ENCODE assay signal across 18 cellular contexts in genomic region chr3:107085261-107085660, GRCh38.
DNase-seq lines count a peak whose midpoint lies in the region; ATAC-seq and TF ChIP-seq lines count a peak whose summit lies in the region.
"Had no signal": no experiment of that assay in that cellular context is flagged by ENCODE, and none has a peak within 500 bp of the region (broad histone marks: within the 10 kb centered on the region; RNA-seq: fewer than 3 reads in every experiment).

No MANE protein-coding gene starts in this region.

- H2BK5ac ChIP-seq in trophoblast cell (ENCODE audit: low read depth, low read length, poor library complexity), result no peak overlapping the region

- peak overlapping the region; percentile 43 for H3K9ac ChIP-seq in trophoblast cell (ENCODE audit: low read length)

- H4K12ac ChIP-seq in trophoblast cell (ENCODE audit: low read depth, low read length), result no peak overlapping the region

- no peak overlapping the region for H4K8ac ChIP-seq in trophoblast cell (ENCODE audit: low read depth, low read length)

- H3K18ac ChIP-seq in trophoblast cell (ENCODE audit: low read length), result no peak overlapping the region

- H3K27ac ChIP-seq in PC-9 (no peak overlapping the region), trophoblast cell (ENCODE audit: low read depth, low read length) (no peak overlapping the region), caudate nucleus (ENCODE audit: low read depth, low read length) (no peak overlapping the region)
- H3K27ac ChIP-seq: A549, RWPE1, SJCRH30 had no signal

- CTCF ChIA-PET in PC-9 (lab: Charles Lee), result no interaction called here

- H2BK120ac ChIP-seq in trophoblast cell (ENCODE audit: insufficient read depth, low read length, poor library complexity), result no peak overlapping the region

- no peak overlapping the region for H4K91ac ChIP-seq in trophoblast cell (ENCODE audit: low read depth, low read length)

- peak; percentile 29 for DNase-seq in ELR (ENCODE audit: low read depth)
- DNase-seq in PC-9, result no peak
- peak; percentile 51 for DNase-seq in fibroblast of mammary gland (ENCODE audit: low read depth)
- DNase-seq in trophoblast cell, result no peak
- DNase-seq in activated naive CD8-positive, alpha-beta T cell treated with anti-CD3 and anti-CD28 coated beads, Interleukin-2, amount 50 U/mL, for 24 hours, result no peak
- no peak for DNase-seq in caudate nucleus (lab: John Stamatoyannopoulos, UW)
- DNase-seq: COR-L47, DMS153, GOT3, Karpas-422, NCI-H146, NCI-H226, NCI-H526 treated with DMSO at 0.1 percent for 48 hours, SJCRH30 had no signal

- intact Hi-C loops in PC-9 (cut with micrococcal nuclease; ENCODE audit: unreplicated experiment), result no loop called here

- no peaks in the 10 kb centered on the region for H4K20me1 ChIP-seq in PC-9 (ENCODE audit: insufficient read depth)

- no peak overlapping the region for H3K14ac ChIP-seq in trophoblast cell (ENCODE audit: low read length)

- no peaks in the 10 kb centered on the region for H3K79me1 ChIP-seq in trophoblast cell (ENCODE audit: low read length)

- no peaks in the 10 kb centered on the region for H3K36me3 ChIP-seq in PC-9 (ENCODE audit: low read depth)
- H3K36me3 ChIP-seq in trophoblast cell (ENCODE audit: control insufficient read depth in 1 of 2, insufficient read depth in 2 of 2, low read length in 2 of 2), result no peaks in the 10 kb centered on the region
- H3K36me3 ChIP-seq: SJCRH30 had no signal

- no peak overlapping the region for H3K4ac ChIP-seq in trophoblast cell (ENCODE audit: low read depth, low read length)

- H2BK12ac ChIP-seq in trophoblast cell (ENCODE audit: low read length), result no peak overlapping the region

- H3K9me3 ChIP-seq in PC-9 (ENCODE audit: insufficient read depth, low read depth) (no peaks in the 10 kb centered on the region), trophoblast cell (ENCODE audit: insufficient read depth, low read depth, low read length) (no peaks in the 10 kb centered on the region)
- H3K9me3 ChIP-seq: A549, SJCRH30 had no signal

- H3K27me3 ChIP-seq in PC-9 (ENCODE audit: insufficient read depth, low read depth) (no peaks in the 10 kb centered on the region), trophoblast cell (ENCODE audit: insufficient read depth, low read length) (no peaks in the 10 kb centered on the region)
- H3K27me3 ChIP-seq: SJCRH30 had no signal

- no TSS peak for BruUV-seq in PC-9 (replicated peaks; lab: Mats Ljungman, UMichigan)

- WGBS in trophoblast cell (ENCODE audit: extremely low coverage, insufficient coverage, insufficient read length), result no CpG with 5 or more reads among the region's 3 CpGs

- H2AFZ ChIP-seq in PC-9, result 0 out of 2 replicates have a peak overlapping the region, but pooled peaks have one; percentile 10
- H2AFZ ChIP-seq in trophoblast cell (ENCODE audit: insufficient read depth, low read length, poor library complexity), result no peak overlapping the region

- POLR2A ChIA-PET in PC-9 (lab: Charles Lee; ENCODE audit: unreplicated experiment), result no interaction called here

- no peaks in the 10 kb centered on the region for H3F3A ChIP-seq in PC-9 (ENCODE audit: insufficient read depth, low read depth)

- no peak overlapping the region for H3K23ac ChIP-seq in trophoblast cell (ENCODE audit: low read length)

- H3K36me3 Mint-ChIP-seq in activated naive CD8-positive, alpha-beta T cell treated with anti-CD3 and anti-CD28 coated beads, Interleukin-2, amount 50 U/mL, for 24 hours (ENCODE audit: low read depth), result no peaks in the 10 kb centered on the region
- H3K36me3 Mint-ChIP-seq: CD14-positive monocyte had no signal

- H3K27ac Mint-ChIP-seq in activated naive CD8-positive, alpha-beta T cell treated with anti-CD3 and anti-CD28 coated beads, Interleukin-2, amount 50 U/mL, for 24 hours, result no peak overlapping the region
- H3K27ac Mint-ChIP-seq: CD14-positive monocyte had no signal

- no peaks in the 10 kb centered on the region for H3K79me2 ChIP-seq in PC-9 (ENCODE audit: low read depth)
- H3K79me2 ChIP-seq in trophoblast cell (ENCODE audit: control insufficient read depth, insufficient read depth, low read length, poor library complexity), result no peaks in the 10 kb centered on the region

- H3K9me3 Mint-ChIP-seq in activated naive CD8-positive, alpha-beta T cell treated with anti-CD3 and anti-CD28 coated beads, Interleukin-2, amount 50 U/mL, for 24 hours, result no peaks in the 10 kb centered on the region

- no peak overlapping the region for H2AK5ac ChIP-seq in trophoblast cell (ENCODE audit: low read length)

- H3K27me3 Mint-ChIP-seq in activated naive CD8-positive, alpha-beta T cell treated with anti-CD3 and anti-CD28 coated beads, Interleukin-2, amount 50 U/mL, for 24 hours, result peaks cover 7% of the 10 kb centered on the region

- H3K4me3 Mint-ChIP-seq in activated naive CD8-positive, alpha-beta T cell treated with anti-CD3 and anti-CD28 coated beads, Interleukin-2, amount 50 U/mL, for 24 hours, result no peak overlapping the region
- H3K4me3 Mint-ChIP-seq: CD14-positive monocyte had no signal

- no peak for TF ChIP-seq CTCF in PC-9 (conservative IDR thresholded peaks at IDR 0.05)
- no peak for TF ChIP-seq CTCF in fibroblast of mammary gland (conservative IDR thresholded peaks at IDR 0.05; ENCODE audit: control insufficient read depth, insufficient read depth, low read depth, low read length)

- H3K4me1 Mint-ChIP-seq in activated naive CD8-positive, alpha-beta T cell treated with anti-CD3 and anti-CD28 coated beads, Interleukin-2, amount 50 U/mL, for 24 hours, result no peaks in the 10 kb centered on the region
- H3K4me1 Mint-ChIP-seq: CD14-positive monocyte had no signal

- no peaks in the 10 kb centered on the region for H3K9me2 ChIP-seq in PC-9 (ENCODE audit: insufficient read depth)

- H3K4me1 ChIP-seq in PC-9 (replicated peaks; ENCODE audit: insufficient read depth) (no peaks in the 10 kb centered on the region), trophoblast cell (ENCODE audit: control insufficient read depth in 1 of 2, insufficient read depth in 2 of 2, low read length in 2 of 2) (no peaks in the 10 kb centered on the region)
- H3K4me1 ChIP-seq: A549, SJCRH30 had no signal

- H3K4me2 ChIP-seq in PC-9 (no peak overlapping the region), trophoblast cell (ENCODE audit: low read length) (no peak overlapping the region)
- H3K4me2 ChIP-seq: A549 had no signal

- no peak for ATAC-seq in GM21526 (IDR thresholded peaks at IDR 0.05; ENCODE audit: low FRiP score, unreplicated experiment)
- ATAC-seq in activated naive CD8-positive, alpha-beta T cell treated with anti-CD3 and anti-CD28 coated beads, Interleukin-2, amount 50 U/mL, for 24 hours, result no peak
- ATAC-seq: A549 had no signal

- H3K4me3 ChIP-seq in PC-9 (no peak overlapping the region), fibroblast of mammary gland (ENCODE audit: control insufficient read depth, low read depth, low read length) (no peak overlapping the region), trophoblast cell (ENCODE audit: low read depth, low read length) (no peak overlapping the region)
- H3K4me3 ChIP-seq: A549, SJCRH30 had no signal

Comparison
In these comparisons a context has a peak if more than half of its experiments do, and no peak if none do; other contexts are left out.
1. DNase-seq: peak in ELR (single experiment) and fibroblast of mammary gland (single experiment); none in PC-9 (0 of 2), trophoblast cell (0 of 2), activated naive CD8-positive, alpha-beta T cell treated with anti-CD3 and anti-CD28 coated beads, Interleukin-2, amount 50 U/mL, for 24 hours (single experiment) and caudate nucleus (0 of 61).